ENCODE assay signal across 10 cellular contexts in the genomic region with DNA sequence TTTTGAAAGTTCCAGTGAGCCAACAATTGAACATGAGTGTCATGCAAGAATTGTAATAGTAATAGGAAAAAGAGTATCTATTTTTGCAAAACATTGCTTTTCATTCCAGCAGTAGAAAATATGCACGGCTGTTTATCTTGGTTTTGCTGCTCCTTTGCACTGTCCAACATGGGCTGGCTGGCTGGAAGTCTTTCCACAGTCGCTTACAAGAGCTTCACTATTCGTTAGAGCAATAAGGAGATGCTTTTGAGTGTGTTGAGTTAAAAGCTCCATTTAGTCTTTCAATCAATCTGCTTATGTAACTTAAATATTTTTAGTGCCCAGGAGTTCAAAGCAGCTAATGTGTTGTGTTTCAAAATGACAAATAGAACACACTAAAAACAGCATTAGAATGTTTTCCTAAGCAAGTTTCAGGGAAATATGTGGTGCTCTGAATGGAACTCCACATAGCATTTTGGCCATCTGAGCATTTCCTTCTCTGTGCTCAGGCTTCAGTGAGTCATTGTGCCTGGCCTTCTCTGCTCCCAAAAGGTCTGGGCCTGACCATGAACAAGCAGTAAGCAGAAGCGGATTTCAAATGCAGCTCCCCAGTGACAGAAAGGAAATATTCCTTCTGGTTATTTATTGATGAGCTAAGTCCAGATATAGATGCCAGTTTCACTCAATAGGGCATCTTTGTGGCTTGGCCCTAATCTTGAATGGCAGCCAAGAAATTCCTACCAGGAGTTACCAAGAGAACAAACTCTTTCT.
DNase-seq lines count a peak whose midpoint lies in the region; ATAC-seq and TF ChIP-seq lines count a peak whose summit lies in the region.
"Had no signal": no experiment of that assay in that cellular context is flagged by ENCODE, and none has a peak within 500 bp of the region (broad histone marks: within the 10 kb centered on the region; RNA-seq: fewer than 3 reads in every experiment).

No MANE protein-coding gene starts in this region.

- H3K36me3 Mint-ChIP-seq in chondrocyte (ENCODE audit: low read depth): no peaks in the 10 kb centered on the region

- H3K4me1 Mint-ChIP-seq in chondrocyte (ENCODE audit: low read depth): peaks cover 37% of the 10 kb centered on the region

- no peaks in the 10 kb centered on the region for H3K27me3 Mint-ChIP-seq in chondrocyte (ENCODE audit: low read depth)

- H3K36me3 ChIP-seq in left lung: no peaks in the 10 kb centered on the region
- H3K36me3 ChIP-seq in thoracic aorta: no peaks in the 10 kb centered on the region

- POLR2A ChIA-PET in HEK293T (lab: Yijun Ruan, JAX): no interaction called here

- H3K27ac ChIP-seq in left lung (peak overlapping the region in 1 of 2 donors; percentile 49), thoracic aorta (peak overlapping the region; percentile 50 to 69)

- ATAC-seq in left lung (peak; percentile 77), thoracic aorta (ENCODE audit: insufficient number of reproducible peaks, low FRiP score, low read depth) (peak; percentile 99), left colon (no peak), HG03378 (IDR thresholded peaks at IDR 0.05; ENCODE audit: unreplicated experiment) (no peak)

- CTCF ChIA-PET in HEK293T (lab: Yijun Ruan, JAX): no interaction called here

- DNase-seq in HS-27A (ENCODE audit: low read depth): peak; percentile 17
- no peak for DNase-seq in chondrocyte (ENCODE audit: low spot score)
- no peak for DNase-seq in left lung
- peak; percentile 21 for DNase-seq in thoracic aorta (ENCODE audit: low spot score)
- no peak for DNase-seq in HEK293T (ENCODE audit: extremely low spot score)
- no peak for DNase-seq in left colon
- no peak for DNase-seq in activated T-cell treated with anti-CD3 and anti-CD28 coated beads, Interleukin-2, amount 50 U/mL, for 1 hour
- DNase-seq: NCI-H187; stimulated activated CD4-positive, alpha-beta T cell treated with anti-CD3 and anti-CD28 coated beads, Interleukin-2, amount 100 ng/mL, for 24 hours had no signal

- peak overlapping the region; percentile 81 for H3K27ac Mint-ChIP-seq in chondrocyte (ENCODE audit: unreplicated experiment)

- H3K9me3 Mint-ChIP-seq in chondrocyte (ENCODE audit: low read depth): no peaks in the 10 kb centered on the region

- no peaks in the 10 kb centered on the region for H3K4me1 ChIP-seq in left lung
- H3K4me1 ChIP-seq in thoracic aorta (ENCODE audit: control insufficient read depth in 1 of 2, low read depth in 2 of 2): peaks cover 10 to 27% of the 10 kb centered on the region in 2 donors

- TF ChIP-seq CTCF in chondrocyte (IDR thresholded peaks at IDR 0.05): no peak
- no peak for TF ChIP-seq CTCF in left lung (IDR thresholded peaks at IDR 0.05)
- TF ChIP-seq CTCF in thoracic aorta (IDR thresholded peaks at IDR 0.05): no peak

- H3K9me3 ChIP-seq in left lung (no peaks in the 10 kb centered on the region), thoracic aorta (no peaks in the 10 kb centered on the region)

- intact Hi-C loops in left lung (cut with DNase I): no loop called here
- intact Hi-C loops in left colon (cut with DNase I, micrococcal nuclease): no loop called here

- no peak overlapping the region for H3K4me3 Mint-ChIP-seq in chondrocyte (ENCODE audit: unreplicated experiment)

- H3K27me3 ChIP-seq in left lung (no peaks in the 10 kb centered on the region), thoracic aorta (replicated peaks; ENCODE audit: insufficient read depth) (no peaks in the 10 kb centered on the region)

- no peak overlapping the region for H3K4me3 ChIP-seq in left lung
- H3K4me3 ChIP-seq in thoracic aorta: peak overlapping the region; percentile 46

TF ChIP-seq in HEK293T, 16 proteins besides CTCF, POLR2A, EP300 and RAD21:
- TF ChIP-seq L3MBTL2 (conservative IDR thresholded peaks at IDR 0.05) (no peak), FOXA1 (IDR thresholded peaks at IDR 0.05) (no peak), LEF1 (IDR thresholded peaks at IDR 0.05; ENCODE audit: borderline replicate concordance) (no peak), FOXM1 (IDR thresholded peaks at IDR 0.05; ENCODE audit: borderline replicate concordance) (no peak), FOXK2 (IDR thresholded peaks at IDR 0.05) (no peak), NFRKB (IDR thresholded peaks at IDR 0.05) (no peak), TARDBP (IDR thresholded peaks at IDR 0.05) (no peak), HDGF (IDR thresholded peaks at IDR 0.05; ENCODE audit: borderline replicate concordance) (no peak), SUZ12 (IDR thresholded peaks at IDR 0.05) (no peak), CTBP1 (IDR thresholded peaks at IDR 0.05; ENCODE audit: borderline replicate concordance) (no peak), SP1 (IDR thresholded peaks at IDR 0.05) (no peak), BHLHE40 (IDR thresholded peaks at IDR 0.05; ENCODE audit: borderline replicate concordance) (no peak), ZNF384 (IDR thresholded peaks at IDR 0.05) (no peak), ELF4 (IDR thresholded peaks at IDR 0.05) (no peak), ARNT (IDR thresholded peaks at IDR 0.05) (no peak)
- TF ChIP-seq, protein P1, sequence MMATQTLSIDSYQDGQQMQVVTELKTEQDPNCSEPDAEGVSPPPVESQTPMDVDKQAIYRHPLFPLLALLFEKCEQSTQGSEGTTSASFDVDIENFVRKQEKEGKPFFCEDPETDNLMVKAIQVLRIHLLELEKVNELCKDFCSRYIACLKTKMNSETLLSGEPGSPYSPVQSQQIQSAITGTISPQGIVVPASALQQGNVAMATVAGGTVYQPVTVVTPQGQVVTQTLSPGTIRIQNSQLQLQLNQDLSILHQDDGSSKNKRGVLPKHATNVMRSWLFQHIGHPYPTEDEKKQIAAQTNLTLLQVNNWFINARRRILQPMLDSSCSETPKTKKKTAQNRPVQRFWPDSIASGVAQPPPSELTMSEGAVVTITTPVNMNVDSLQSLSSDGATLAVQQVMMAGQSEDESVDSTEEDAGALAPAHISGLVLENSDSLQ (IDR thresholded peaks at IDR 0.05): no peak

Comparison
In these comparisons a context has a peak if more than half of its experiments do, and no peak if none do; other contexts are left out.
1. DNase-seq: peak in HS-27A (single experiment) and thoracic aorta (single experiment); none in chondrocyte (single experiment), left lung (0 of 2), HEK293T (single experiment), left colon (0 of 2) and activated T-cell treated with anti-CD3 and anti-CD28 coated beads, Interleukin-2, amount 50 U/mL, for 1 hour (single experiment).
2. ATAC-seq: peak in left lung (single experiment) and thoracic aorta (single experiment); none in left colon (single experiment) and HG03378 (single experiment).